Comparison of ENCODE assay signal across 1 cellular context in genomic region chr3:126908752-126909275, GRCh38.
TF ChIP-seq lines count a peak whose summit lies in the region.

No MANE protein-coding gene starts in this region.

TF ChIP-seq in K562, 482 proteins besides CTCF, POLR2A, EP300 and RAD21 (continued from another document and continues in another):
- TF ChIP-seq JUNB (CRISPR knock-in tag; conservative IDR thresholded peaks at IDR 0.05) (no peak), SRSF1 (IDR thresholded peaks at IDR 0.05; ENCODE audit: low read depth, low read length) (no peak), SIX5 (IDR thresholded peaks at IDR 0.05; ENCODE audit: borderline replicate concordance in 1 of 2, insufficient read depth in 1 of 2, low read depth in 1 of 2, low read length in 2 of 2) (no peak), ZNF551 (CRISPR knock-in tag; IDR thresholded peaks at IDR 0.05) (no peak), HSF4 (CRISPR knock-in tag; IDR thresholded peaks at IDR 0.05; ENCODE audit: borderline replicate concordance) (no peak), SAFB2 (IDR thresholded peaks at IDR 0.05; ENCODE audit: borderline replicate concordance, low read depth, low read length, severe bottlenecking) (no peak), YBX1 (IDR thresholded peaks at IDR 0.05) (no peak), NFYB (IDR thresholded peaks at IDR 0.05; ENCODE audit: extremely low read depth, insufficient read length) (no peak), MEIS2 (IDR thresholded peaks at IDR 0.05; ENCODE audit: partially characterized antibody) (peak; percentile 77), PHB2 (IDR thresholded peaks at IDR 0.05; ENCODE audit: low read depth) (no peak), SAFB (IDR thresholded peaks at IDR 0.05; ENCODE audit: borderline replicate concordance, low read depth, low read length) (no peak), ARID2 (IDR thresholded peaks at IDR 0.05) (no peak), BCOR (IDR thresholded peaks at IDR 0.05) (no peak), ZNF140 (CRISPR knock-in tag; IDR thresholded peaks at IDR 0.05) (no peak), MAX (CRISPR knock-in tag; IDR thresholded peaks at IDR 0.05) (peak; percentile 83), MEF2D (tag; conservative IDR thresholded peaks at IDR 0.05; ENCODE audit: low read depth) (peak; percentile 57; the same call in 1 of the 2 replicates), CREB3 (tag; conservative IDR thresholded peaks at IDR 0.05; ENCODE audit: low read depth) (peak; percentile 73), MAFF (IDR thresholded peaks at IDR 0.05; ENCODE audit: low read length) (peak; percentile 60; the same call in 1 of the 2 replicates), KAT7 (CRISPR knock-in tag; IDR thresholded peaks at IDR 0.05; ENCODE audit: borderline replicate concordance) (no peak), PHB (CRISPR knock-in tag; IDR thresholded peaks at IDR 0.05) (no peak), MAFK (IDR thresholded peaks at IDR 0.05; ENCODE audit: low read length) (peak; percentile 69), MCM2 (IDR thresholded peaks at IDR 0.05; ENCODE audit: low read depth) (no peak), L3MBTL2 (IDR thresholded peaks at IDR 0.05) (peak; percentile 86), TRIM24 (IDR thresholded peaks at IDR 0.05) (peak; percentile 37 to 61; a peak in 3 of 4 replicates), ZNF143 (CRISPR knock-in tag; IDR thresholded peaks at IDR 0.05) (no peak), NCOA2 (IDR thresholded peaks at IDR 0.05; ENCODE audit: partially characterized antibody in 2 of 2) (peak in 1 of 2 experiments; percentile 34), CBX1 (IDR thresholded peaks at IDR 0.05; ENCODE audit: low read depth) (no peak), HCFC1 (IDR thresholded peaks at IDR 0.05; ENCODE audit: low read depth, low read length) (no peak), BRD9 (IDR thresholded peaks at IDR 0.05; ENCODE audit: low read depth, partially characterized antibody) (peak; percentile 11), SPI1 (IDR thresholded peaks at IDR 0.05; ENCODE audit: borderline replicate concordance, low read depth, low read length) (no peak), ZNF347 (CRISPR knock-in tag; IDR thresholded peaks at IDR 0.05; ENCODE audit: low read depth) (no peak), IRF2 (CRISPR knock-in tag; IDR thresholded peaks at IDR 0.05) (no peak), MBD2 (IDR thresholded peaks at IDR 0.05; ENCODE audit: borderline replicate concordance, low read depth) (peak; percentile 24; the same call in 1 of the 2 replicates), ELF4 (CRISPR knock-in tag; IDR thresholded peaks at IDR 0.05) (no peak), CEBPB (tag; IDR thresholded peaks at IDR 0.05) (peak; percentile 49; the same call in 1 of the 2 replicates), ZBTB40 (IDR thresholded peaks at IDR 0.05) (no peak), ZBTB40 (CRISPR knock-in tag; IDR thresholded peaks at IDR 0.05) (no peak), ELF1 (tag; IDR thresholded peaks at IDR 0.05) (peak; percentile 83), MTF1 (CRISPR knock-in tag; IDR thresholded peaks at IDR 0.05; ENCODE audit: borderline replicate concordance) (no peak), MAZ (CRISPR knock-in tag; conservative IDR thresholded peaks at IDR 0.05 in 1 of 2, IDR thresholded peaks at IDR 0.05 in 1 of 2) (no peak; a peak in 1 of 4 replicates), NCOR1 (IDR thresholded peaks at IDR 0.05) (peak; percentile 84), ETV5 (CRISPR knock-in tag; IDR thresholded peaks at IDR 0.05; ENCODE audit: low read depth) (peak; percentile 97), SMAD3 (CRISPR knock-in tag; conservative IDR thresholded peaks at IDR 0.05) (no peak), SNRNP70 (optimal IDR thresholded peaks at IDR 0.05; ENCODE audit: low read depth, low read length) (no peak), SAP30 (IDR thresholded peaks at IDR 0.05; ENCODE audit: borderline replicate concordance, insufficient read depth, low read depth, low read length, poor library complexity, severe bottlenecking) (no peak), ZFP91 (CRISPR knock-in tag; IDR thresholded peaks at IDR 0.05) (no peak), DACH1 (IDR thresholded peaks at IDR 0.05; ENCODE audit: partially characterized antibody) (peak; percentile 27), ZNF436 (CRISPR knock-in tag; IDR thresholded peaks at IDR 0.05) (no peak), E2F3 (CRISPR knock-in tag; IDR thresholded peaks at IDR 0.05) (no peak), MXI1 (IDR thresholded peaks at IDR 0.05; ENCODE audit: low read depth, low read length) (no peak), CBFB (CRISPR knock-in tag; IDR thresholded peaks at IDR 0.05) (peak; percentile 93), GTF2F1 (IDR thresholded peaks at IDR 0.05; ENCODE audit: low read depth, low read length) (no peak), ZNF146 (CRISPR knock-in tag; IDR thresholded peaks at IDR 0.05; ENCODE audit: unreplicated experiment) (no peak), DMBX1 (CRISPR knock-in tag; IDR thresholded peaks at IDR 0.05; ENCODE audit: borderline replicate concordance) (peak; percentile 90), ZNF740 (CRISPR knock-in tag; IDR thresholded peaks at IDR 0.05) (no peak), ZNF740 (tag; IDR thresholded peaks at IDR 0.05) (no peak), JUN (IDR thresholded peaks at IDR 0.05; ENCODE audit: borderline replicate concordance, low read depth, low read length) (peak; percentile 52; the same call in 1 of the 2 replicates), JUN (CRISPR knock-in tag; IDR thresholded peaks at IDR 0.05; ENCODE audit: borderline replicate concordance) (no peak), ZNF764 (CRISPR knock-in tag; IDR thresholded peaks at IDR 0.05; ENCODE audit: low read depth) (no peak), TFAM (CRISPR knock-in tag; conservative IDR thresholded peaks at IDR 0.05) (no peak), ZNF445 (CRISPR knock-in tag; IDR thresholded peaks at IDR 0.05; ENCODE audit: low read depth) (no peak), U2AF2 (optimal IDR thresholded peaks at IDR 0.05; ENCODE audit: low read depth, low read length) (no peak), ILF3 (IDR thresholded peaks at IDR 0.05; ENCODE audit: borderline replicate concordance) (no peak), IRF1 (CRISPR knock-in tag; IDR thresholded peaks at IDR 0.05; ENCODE audit: borderline replicate concordance) (no peak), SETDB1 (IDR thresholded peaks at IDR 0.05; ENCODE audit: low read length) (no peak), FOXK2 (conservative IDR thresholded peaks at IDR 0.05 in 1 of 2, IDR thresholded peaks at IDR 0.05 in 1 of 2; ENCODE audit: low read depth in 2 of 2) (peak; percentile 63 to 76; a peak in 2 of 4 replicates), HOXB6 (CRISPR knock-in tag; IDR thresholded peaks at IDR 0.05; ENCODE audit: borderline replicate concordance) (no peak), CEBPG (CRISPR knock-in tag; IDR thresholded peaks at IDR 0.05) (no peak; the same call in 1 of the 2 replicates), CEBPG (tag; conservative IDR thresholded peaks at IDR 0.05 in 1 of 2, IDR thresholded peaks at IDR 0.05 in 1 of 2) (no peak), FIP1L1 (IDR thresholded peaks at IDR 0.05; ENCODE audit: low read depth, low read length, poor library complexity, severe bottlenecking) (no peak), SIN3A (IDR thresholded peaks at IDR 0.05; ENCODE audit: borderline replicate concordance in 2 of 2, control insufficient read depth in 1 of 2, low read depth in 2 of 2, low read length in 2 of 2) (no peak)
